ENCODE assay signal across 17 cellular contexts in the genomic region with DNA sequence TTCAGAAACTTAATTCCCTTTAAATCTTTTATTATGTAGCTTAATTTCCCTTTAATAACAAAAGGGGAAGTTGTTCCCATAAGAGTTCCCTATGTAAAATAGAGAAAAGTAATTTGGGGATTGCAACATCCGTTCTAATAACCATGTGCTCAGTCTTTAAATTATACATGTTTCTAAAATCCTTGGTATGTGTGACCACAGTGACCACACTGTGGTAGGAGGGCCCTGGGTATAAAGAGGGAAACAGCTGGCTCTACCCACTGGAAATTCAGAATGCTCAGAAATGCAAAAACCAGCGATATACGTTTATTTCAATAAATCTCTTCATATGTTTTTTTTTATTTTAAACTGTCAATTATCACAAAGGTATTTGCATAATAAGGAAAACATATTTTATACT.
A peak's percentile ranks its signal among the peaks of the same experiment; 100 is the strongest.
DNase-seq lines count a peak whose midpoint lies in the region; ATAC-seq and TF ChIP-seq lines count a peak whose summit lies in the region.
"Had no signal": no experiment of that assay in that cellular context is flagged by ENCODE, and none has a peak within 500 bp of the region (broad histone marks: within the 10 kb centered on the region; RNA-seq: fewer than 3 reads in every experiment).

No MANE protein-coding gene starts in this region.

- H3F3A ChIP-seq in smooth muscle cell (ENCODE audit: low read depth): no peaks in the 10 kb centered on the region

- H3K9me3 ChIP-seq in smooth muscle cell (replicated peaks; ENCODE audit: low read depth) (peaks cover 6% of the 10 kb centered on the region), aorta (ENCODE audit: control insufficient read depth, low read length) (no peaks in the 10 kb centered on the region)
- H3K9me3 ChIP-seq: BLaER1 treated with 17β-estradiol and CSF1 and Interleukin-3, amounts not matched to agents 10 nM and 100 nM had no signal

- DNase-seq in HT1080 (ENCODE audit: low read depth) (peak; percentile 3), NB4 (ENCODE audit: low read depth) (peak; percentile 1), astrocyte of the hippocampus (ENCODE audit: low read depth, low spot score) (peak; percentile 9), smooth muscle cell (lab: John Stamatoyannopoulos, UW; ENCODE audit: unreplicated experiment) (no peak), aorta (no peak), HPDE6-E6E7 (ENCODE audit: extremely low spot score) (no peak)
- DNase-seq: 8988T; Calu3; CD8-positive, alpha-beta T cell; DMS79 treated with DMSO at 0.1 percent for 48 hours; GF-D8; GOT3; H7; HFFc6 had no signal

- no peaks in the 10 kb centered on the region for H4K20me1 ChIP-seq in smooth muscle cell (ENCODE audit: low read depth)

- H3K79me2 ChIP-seq in smooth muscle cell (ENCODE audit: low read depth): no peaks in the 10 kb centered on the region

- no peak for TF ChIP-seq CTCF in NB4 (IDR thresholded peaks at IDR 0.05; ENCODE audit: low read depth, low read length)
- TF ChIP-seq CTCF in smooth muscle cell (IDR thresholded peaks at IDR 0.05; ENCODE audit: borderline replicate concordance, insufficient read depth, poor library complexity, severe bottlenecking): no peak

- ATAC-seq in HG03097 (IDR thresholded peaks at IDR 0.05; ENCODE audit: low FRiP score, unreplicated experiment): no peak
- ATAC-seq in aorta (ENCODE audit: low FRiP score): no peak
- ATAC-seq: CD8-positive, alpha-beta T cell; HCT116 had no signal

- H3K27me3 ChIP-seq in smooth muscle cell (ENCODE audit: low read depth) (no peaks in the 10 kb centered on the region), aorta (ENCODE audit: control insufficient read depth in 1 of 2, insufficient read depth in 2 of 2, low read length in 1 of 2) (no peaks in the 10 kb centered on the region)

- no peaks in the 10 kb centered on the region for H3K36me3 ChIP-seq in smooth muscle cell (ENCODE audit: low read depth)
- H3K36me3 ChIP-seq in aorta (ENCODE audit: control insufficient read depth in 1 of 2, insufficient read depth in 2 of 2, low read length in 1 of 2): no peaks in the 10 kb centered on the region
- H3K36me3 ChIP-seq: BLaER1 treated with 17β-estradiol and CSF1 and Interleukin-3, amounts not matched to agents 10 nM and 100 nM had no signal

- H3K4me2 ChIP-seq in smooth muscle cell: peak overlapping the region; percentile 31
- H3K4me2 ChIP-seq: BLaER1 treated with 17β-estradiol and CSF1 and Interleukin-3, amounts not matched to agents 10 nM and 100 nM had no signal

- WGBS in smooth muscle cell (ENCODE audit: low lambda C conversion rate): 56% methylated on average over 3 of the region's 3 CpGs
- 75 to 79% methylated on average over 3 of the region's 3 CpGs for WGBS in aorta, 2 donors

- no peaks in the 10 kb centered on the region for H3K4me1 ChIP-seq in smooth muscle cell (ENCODE audit: low read depth)
- no peaks in the 10 kb centered on the region for H3K4me1 ChIP-seq in aorta (ENCODE audit: control insufficient read depth in 1 of 2, insufficient read depth in 2 of 2, low read length in 2 of 2)
- H3K4me1 ChIP-seq: BLaER1 treated with 17β-estradiol and CSF1 and Interleukin-3, amounts not matched to agents 10 nM and 100 nM had no signal

- H2AFZ ChIP-seq in smooth muscle cell (ENCODE audit: low read depth): no peak overlapping the region

- H3K9ac ChIP-seq in smooth muscle cell (ENCODE audit: low read depth): no peak overlapping the region
- H3K9ac ChIP-seq: BLaER1 treated with 17β-estradiol and CSF1 and Interleukin-3, amounts not matched to agents 10 nM and 100 nM had no signal

- H3K4me3 ChIP-seq in NB4 (ENCODE audit: low read depth, low read length): no peak overlapping the region
- no peak overlapping the region for H3K4me3 ChIP-seq in smooth muscle cell
- H3K4me3 ChIP-seq in aorta (ENCODE audit: low read length in 2 of 2): no peak overlapping the region
- H3K4me3 ChIP-seq: BLaER1 treated with 17β-estradiol and CSF1 and Interleukin-3, amounts not matched to agents 10 nM and 100 nM had no signal

- intact Hi-C loops in aorta (cut with DNase I): no loop called here

- TF ChIP-seq POLR2A in NB4 (IDR thresholded peaks at IDR 0.05; ENCODE audit: extremely low read depth, insufficient read length): no peak

- no peak overlapping the region for H3K27ac ChIP-seq in smooth muscle cell (ENCODE audit: low read depth)
- H3K27ac ChIP-seq in aorta (ENCODE audit: low read depth in 1 of 2, low read length in 2 of 2): no peak overlapping the region
- H3K27ac ChIP-seq: BLaER1 treated with 17β-estradiol and CSF1 and Interleukin-3, amounts not matched to agents 10 nM and 100 nM had no signal

Comparison
In these comparisons a context has a peak if more than half of its experiments do, and no peak if none do; other contexts are left out.
1. DNase-seq: peak in HT1080 (single experiment), NB4 (single experiment) and astrocyte of the hippocampus (single experiment); none in smooth muscle cell (single experiment), aorta (0 of 2) and HPDE6-E6E7 (single experiment).